3 cellular contexts compared by ENCODE assay signal in the genomic region with DNA sequence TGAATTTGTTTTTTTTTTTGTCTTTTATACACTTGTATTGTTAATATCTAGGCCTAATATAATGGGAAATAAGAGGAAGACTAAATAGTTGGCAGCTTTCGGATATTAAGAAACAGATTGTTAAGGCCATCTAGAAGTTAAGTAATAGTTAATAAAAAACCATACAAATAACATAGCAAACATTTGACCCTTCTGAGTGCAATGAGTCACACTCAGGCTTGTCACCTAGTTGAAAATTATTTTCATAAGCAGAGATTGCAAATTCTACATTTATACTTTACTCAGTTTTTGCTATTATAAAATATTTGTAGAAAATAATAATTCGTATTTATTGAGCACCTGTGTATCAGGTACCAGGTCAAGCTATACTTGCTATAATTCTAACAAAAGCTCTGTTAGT.
TF ChIP-seq lines count a peak whose summit lies in the region.

No MANE protein-coding gene starts in this region.

TF ChIP-seq in K562, 482 proteins besides CTCF, POLR2A, EP300 and RAD21:
- TF ChIP-seq ZNF436 (CRISPR knock-in tag; IDR thresholded peaks at IDR 0.05) (no peak), POLR2H (tag; IDR thresholded peaks at IDR 0.05; ENCODE audit: low read depth) (0 out of 2 replicates have a peak, but pooled peaks have one; percentile 14)

TF ChIP-seq in neural cell, 6 proteins besides CTCF, POLR2A, EP300 and RAD21:
- TF ChIP-seq POLR2AphosphoS5 (IDR thresholded peaks at IDR 0.05) (no peak), TAF1 (IDR thresholded peaks at IDR 0.05; ENCODE audit: low read depth) (no peak), MXI1 (conservative IDR thresholded peaks at IDR 0.05; ENCODE audit: poor library complexity, severe bottlenecking) (no peak), EZH2 (IDR thresholded peaks at IDR 0.05; ENCODE audit: borderline replicate concordance, insufficient read depth, low read length, poor library complexity, severe bottlenecking) (no peak), SMC3 (conservative IDR thresholded peaks at IDR 0.05; ENCODE audit: poor library complexity) (no peak)
- TF ChIP-seq, protein P1, sequence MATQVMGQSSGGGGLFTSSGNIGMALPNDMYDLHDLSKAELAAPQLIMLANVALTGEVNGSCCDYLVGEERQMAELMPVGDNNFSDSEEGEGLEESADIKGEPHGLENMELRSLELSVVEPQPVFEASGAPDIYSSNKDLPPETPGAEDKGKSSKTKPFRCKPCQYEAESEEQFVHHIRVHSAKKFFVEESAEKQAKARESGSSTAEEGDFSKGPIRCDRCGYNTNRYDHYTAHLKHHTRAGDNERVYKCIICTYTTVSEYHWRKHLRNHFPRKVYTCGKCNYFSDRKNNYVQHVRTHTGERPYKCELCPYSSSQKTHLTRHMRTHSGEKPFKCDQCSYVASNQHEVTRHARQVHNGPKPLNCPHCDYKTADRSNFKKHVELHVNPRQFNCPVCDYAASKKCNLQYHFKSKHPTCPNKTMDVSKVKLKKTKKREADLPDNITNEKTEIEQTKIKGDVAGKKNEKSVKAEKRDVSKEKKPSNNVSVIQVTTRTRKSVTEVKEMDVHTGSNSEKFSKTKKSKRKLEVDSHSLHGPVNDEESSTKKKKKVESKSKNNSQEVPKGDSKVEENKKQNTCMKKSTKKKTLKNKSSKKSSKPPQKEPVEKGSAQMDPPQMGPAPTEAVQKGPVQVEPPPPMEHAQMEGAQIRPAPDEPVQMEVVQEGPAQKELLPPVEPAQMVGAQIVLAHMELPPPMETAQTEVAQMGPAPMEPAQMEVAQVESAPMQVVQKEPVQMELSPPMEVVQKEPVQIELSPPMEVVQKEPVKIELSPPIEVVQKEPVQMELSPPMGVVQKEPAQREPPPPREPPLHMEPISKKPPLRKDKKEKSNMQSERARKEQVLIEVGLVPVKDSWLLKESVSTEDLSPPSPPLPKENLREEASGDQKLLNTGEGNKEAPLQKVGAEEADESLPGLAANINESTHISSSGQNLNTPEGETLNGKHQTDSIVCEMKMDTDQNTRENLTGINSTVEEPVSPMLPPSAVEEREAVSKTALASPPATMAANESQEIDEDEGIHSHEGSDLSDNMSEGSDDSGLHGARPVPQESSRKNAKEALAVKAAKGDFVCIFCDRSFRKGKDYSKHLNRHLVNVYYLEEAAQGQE (IDR thresholded peaks at IDR 0.05; ENCODE audit: borderline replicate concordance), result no peak

TF ChIP-seq in GM12891, 5 proteins besides CTCF, POLR2A, EP300 and RAD21:
- TF ChIP-seq PAX5 (IDR thresholded peaks at IDR 0.05; ENCODE audit: insufficient read depth, low read length, severe bottlenecking) (no peak), POLR2AphosphoS5 (IDR thresholded peaks at IDR 0.05; ENCODE audit: low read depth, low read length) (no peak), POU2F2 (IDR thresholded peaks at IDR 0.05; ENCODE audit: low read depth, low read length) (no peak), SPI1 (IDR thresholded peaks at IDR 0.05; ENCODE audit: low read depth, low read length) (no peak), TAF1 (IDR thresholded peaks at IDR 0.05; ENCODE audit: low read depth, low read length) (no peak)
